ENCODE assay signal across 8 cellular contexts in the genomic region with DNA sequence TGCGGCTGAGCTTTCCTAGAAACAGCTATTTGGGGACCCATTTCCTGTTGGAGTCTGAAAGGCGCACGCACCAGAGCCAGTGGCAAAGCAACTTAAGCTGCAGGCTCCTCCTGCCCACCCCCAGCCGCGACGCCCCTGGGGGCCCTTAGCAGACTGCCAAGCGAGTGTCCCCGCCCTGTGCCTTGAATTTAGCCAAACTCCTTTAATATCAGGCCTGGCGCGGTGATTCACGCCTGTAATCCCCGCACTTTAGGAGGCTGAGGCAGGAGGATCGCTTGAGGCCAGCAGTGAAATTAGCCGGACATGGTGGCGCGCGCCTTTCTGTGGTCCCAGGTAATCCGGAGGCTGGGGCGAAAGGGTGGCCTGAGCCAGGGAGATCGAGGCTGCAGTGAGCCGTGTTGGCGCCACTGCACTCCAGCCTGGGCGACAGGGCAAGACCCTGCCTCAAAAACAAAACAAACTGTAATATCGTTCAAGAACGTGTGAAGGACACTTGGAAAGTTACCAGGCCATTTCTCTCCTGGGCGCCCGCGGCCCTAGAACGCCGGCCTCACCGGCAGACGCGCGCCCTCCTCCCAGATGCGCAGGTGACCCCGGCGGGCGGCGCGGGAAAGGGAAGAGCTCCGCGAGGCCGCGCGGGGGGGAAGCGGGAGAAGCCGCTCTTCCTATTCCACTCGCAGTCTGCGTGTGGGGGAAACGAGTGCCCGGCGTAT. TPM values are rescaled to one million over a fixed set of nuclear protein-coding genes. Genes with fewer than 3 reads are reported as not detected.
A peak's percentile ranks its signal among the peaks of the same experiment; 100 is the strongest.
DNase-seq lines count a peak whose midpoint lies in the region; ATAC-seq and TF ChIP-seq lines count a peak whose summit lies in the region.

No MANE protein-coding gene starts in this region.

- no peaks in the 10 kb centered on the region for H3K9me3 Mint-ChIP-seq in WTC11

- H3K4me1 Mint-ChIP-seq in WTC11 = peaks cover 28% of the 10 kb centered on the region

- no peak for TF ChIP-seq CTCF in WTC11 (IDR thresholded peaks at IDR 0.05)
- TF ChIP-seq CTCF in fibroblast of pulmonary artery (IDR thresholded peaks at IDR 0.05; ENCODE audit: low read length, missing control alignments) = no peak
- TF ChIP-seq CTCF in omental fat pad (IDR thresholded peaks at IDR 0.05) = no peak

- peak overlapping the region; percentile 89 for H3K4me3 Mint-ChIP-seq in WTC11

- H3K27me3 Mint-ChIP-seq in WTC11 (ENCODE audit: low read depth) = peaks cover 34% of the 10 kb centered on the region

- ATAC-seq in WTC11 (peak; percentile 12; the same call in 1 of the 2 replicates), omental fat pad (ENCODE audit: low FRiP score) (peak; percentile 39)

- POLR2A ChIA-PET in WTC11 (lab: Charles Lee) = no interaction called here

- DNase-seq in stimulated activated CD4-positive, alpha-beta T cell treated with anti-CD3 and anti-CD28 coated beads, Interleukin-15, amount 100 ng/mL, for 24 hours = peak; percentile 22
- no peak for DNase-seq in stimulated activated CD4-positive, alpha-beta T cell treated with anti-CD3 and anti-CD28 coated beads, Interleukin-2, amount 100 ng/mL, for 48 hours
- DNase-seq in WTC11 (ENCODE audit: low spot score) (peak; percentile 54), fibroblast of pulmonary artery (ENCODE audit: low read depth) (no peak), omental fat pad (ENCODE audit: low spot score) (no peak), kidney tubule cell (ENCODE audit: low spot score) (no peak), SK-N-DZ (ENCODE audit: low spot score) (no peak)
- DNase-seq in NK-92 treated with Interleukin-12 subunit alpha and Interleukin-12 subunit beta, amount 100 ng/mL, for 24 hours (lab: John Stamatoyannopoulos, UW) = no peak

- CTCF ChIA-PET in WTC11 (lab: Charles Lee) = interaction anchor here (0.6 to 1.5 kb wide), 4 partner anchors 60 to 311 kb away, joined by 3 to 8 read pairs (median 4); no protein-coding TSS in a partner anchor

- H3K27ac Mint-ChIP-seq in WTC11 = no peak overlapping the region

- H3K36me3 Mint-ChIP-seq in WTC11 = no peaks in the 10 kb centered on the region

- H3K4me3 ChIP-seq in fibroblast of pulmonary artery (replicated peaks; ENCODE audit: low read depth, low read length) = peak overlapping the region; percentile 79

TF ChIP-seq in WTC11, 78 proteins besides CTCF, POLR2A, EP300 and RAD21:
- TF ChIP-seq ZNF263 (CRISPR knock-in tag; IDR thresholded peaks at IDR 0.05; ENCODE audit: low read depth) (no peak), HMGA2 (CRISPR knock-in tag; IDR thresholded peaks at IDR 0.05) (no peak), SP1 (CRISPR knock-in tag; conservative IDR thresholded peaks at IDR 0.05) (no peak; the same call in 1 of the 2 replicates), ZNF423 (CRISPR knock-in tag; IDR thresholded peaks at IDR 0.05) (no peak), FOXJ3 (CRISPR knock-in tag; IDR thresholded peaks at IDR 0.05; ENCODE audit: borderline replicate concordance) (no peak), TP53 (CRISPR knock-in tag; IDR thresholded peaks at IDR 0.05) (0 out of 2 replicates have a peak, but pooled peaks have one; percentile 19), GTF2I (CRISPR knock-in tag; conservative IDR thresholded peaks at IDR 0.05) (peak; percentile 68; the same call in 1 of the 2 replicates), ATF6 (CRISPR knock-in tag; IDR thresholded peaks at IDR 0.05) (no peak), MYBL2 (CRISPR knock-in tag; IDR thresholded peaks at IDR 0.05) (0 out of 2 replicates have a peak, but pooled peaks have one; percentile 41), TCF7 (CRISPR knock-in tag; IDR thresholded peaks at IDR 0.05; ENCODE audit: low read depth) (no peak), ZNF121 (CRISPR knock-in tag; IDR thresholded peaks at IDR 0.05) (peak; percentile 61; the same call in 1 of the 2 replicates), ZNF219 (CRISPR knock-in tag; IDR thresholded peaks at IDR 0.05; ENCODE audit: borderline replicate concordance) (no peak), NR3C1 (CRISPR knock-in tag; conservative IDR thresholded peaks at IDR 0.05; ENCODE audit: low read depth) (no peak)
- TF ChIP-seq, protein P1, sequence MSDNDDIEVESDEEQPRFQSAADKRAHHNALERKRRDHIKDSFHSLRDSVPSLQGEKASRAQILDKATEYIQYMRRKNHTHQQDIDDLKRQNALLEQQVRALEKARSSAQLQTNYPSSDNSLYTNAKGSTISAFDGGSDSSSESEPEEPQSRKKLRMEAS (CRISPR knock-in tag; IDR thresholded peaks at IDR 0.05) = peak; percentile 46; the same call in 1 of the 2 replicates
TF ChIP-seq in WTC11: peak in this region for 5.

RNA-seq across cellular contexts. Expression of gene F2R, which starts 1.0 kb away (rescaled TPM):
- 18.4 to 19.8 TPM (median 19.0 TPM) in 3 replicates for total RNA-seq in WTC11 (2021)
- 10 to 100 TPM in 2 of 4 donors, 1 to 10 TPM in 2; 5.8 to 11.3 (median 9.5) TPM for total RNA-seq in omental fat pad
- polyA plus RNA-seq in SK-N-DZ (2014; cell fraction: cytosol; rRNA removed) = 45.8 and 48.8 TPM in 2 replicates
- 8.7 and 9.3 TPM in 2 replicates for polyA plus RNA-seq in SK-N-DZ (2014; cell fraction: nucleus; rRNA removed)

Comparison
In these comparisons a context has a peak if more than half of its experiments do, and no peak if none do; other contexts are left out.
1. DNase-seq: peak in stimulated activated CD4-positive, alpha-beta T cell treated with anti-CD3 and anti-CD28 coated beads, Interleukin-15, amount 100 ng/mL, for 24 hours (single experiment) and WTC11 (single experiment); none in stimulated activated CD4-positive, alpha-beta T cell treated with anti-CD3 and anti-CD28 coated beads, Interleukin-2, amount 100 ng/mL, for 48 hours (0 of 2), fibroblast of pulmonary artery (single experiment), omental fat pad (single experiment), NK-92 treated with Interleukin-12 subunit alpha and Interleukin-12 subunit beta, amount 100 ng/mL, for 24 hours (single experiment), kidney tubule cell (single experiment) and SK-N-DZ (single experiment).